ENCODE assay signal across 12 cellular contexts in genomic region chr12:27859648-27860047, GRCh38.
"Had no signal": no experiment of that assay in that cellular context is flagged by ENCODE, and none has a peak within 500 bp of the region (broad histone marks: within the 10 kb centered on the region; RNA-seq: fewer than 3 reads in every experiment).

No MANE protein-coding gene starts in this region.

- H3K27ac Mint-ChIP-seq: activated naive CD4-positive, alpha-beta T cell treated with anti-CD3 and anti-CD28 coated beads, Interleukin-2, amount 50 U/mL, for 72 hours; natural killer cell had no signal

- H3K36me3 Mint-ChIP-seq: activated naive CD4-positive, alpha-beta T cell treated with anti-CD3 and anti-CD28 coated beads, Interleukin-2, amount 50 U/mL, for 72 hours; natural killer cell had no signal

- ATAC-seq: activated naive CD4-positive, alpha-beta T cell treated with anti-CD3 and anti-CD28 coated beads, Interleukin-2, amount 50 U/mL, for 72 hours; esophagus mucosa; left colon; mucosa of descending colon; natural killer cell had no signal

- H3K4me1 Mint-ChIP-seq: natural killer cell had no signal

- DNase-seq: activated CD4-positive, alpha-beta T cell treated with anti-CD3 and anti-CD28 coated beads, Interleukin-2, amount 50 U/mL, for 4 hours; activated CD4-positive, CD25-positive, alpha-beta regulatory T cell treated with anti-CD3 and anti-CD28 coated beads, Interleukin-2, amount 50 U/mL, for 72 hours; activated T-cell treated with anti-CD3 and anti-CD28 coated beads, Interleukin-2, amount 50 U/mL, for 1 hour; amygdala; brain microvascular endothelial cell; head of caudate nucleus; left colon; mucosa of descending colon; natural killer cell; thyroid gland had no signal

- H3K4me3 Mint-ChIP-seq: natural killer cell had no signal
